Comparison of ENCODE assay signal across 9 cellular contexts in genomic region chr11:16397355-16397754, GRCh38. TPM values are rescaled to one million over a fixed set of nuclear protein-coding genes. Genes with fewer than 3 reads are reported as not detected.
"Had no signal": no experiment of that assay in that cellular context is flagged by ENCODE, and none has a peak within 500 bp of the region (broad histone marks: within the 10 kb centered on the region; RNA-seq: fewer than 3 reads in every experiment).

No MANE protein-coding gene starts in this region.

- H3K36me3 ChIP-seq: lower lobe of right lung, right atrium auricular region, upper lobe of left lung had no signal

- H3K4me1 ChIP-seq: lower lobe of right lung, right atrium auricular region, upper lobe of left lung had no signal

- H3K27ac ChIP-seq: foreskin keratinocyte, lower lobe of right lung, right atrium auricular region, upper lobe of left lung had no signal

- H3K9me3 ChIP-seq: lower lobe of right lung, right atrium auricular region, upper lobe of left lung had no signal

- H3K27me3 ChIP-seq: foreskin keratinocyte, right atrium auricular region, upper lobe of left lung had no signal

- ATAC-seq: foreskin keratinocyte had no signal

- DNase-seq: activated CD4-positive, alpha-beta T cell treated with anti-CD3 and anti-CD28 coated beads, Interleukin-2, amount 50 U/mL, for 4 hours; activated T-cell treated with anti-CD3 and anti-CD28 coated beads, Interleukin-2, amount 50 U/mL, for 1 hour; foreskin keratinocyte; lower lobe of right lung; midbrain; stimulated activated naive CD4-positive, alpha-beta T cell; upper lobe of left lung had no signal

- H3K4me3 ChIP-seq: lower lobe of right lung, right atrium auricular region had no signal

RNA-seq across cellular contexts. Expression of gene SOX6, which starts 41.0 kb away (rescaled TPM):
- total RNA-seq: T-helper 2 cell treated with Interferon-gamma antibody and Interleukin-4, amounts not matched to agents 100 ng/mL and 5 ng/mL, for 36 hours had no signal
